Comparison of ENCODE assay signal across 18 cellular contexts in the genomic region with DNA sequence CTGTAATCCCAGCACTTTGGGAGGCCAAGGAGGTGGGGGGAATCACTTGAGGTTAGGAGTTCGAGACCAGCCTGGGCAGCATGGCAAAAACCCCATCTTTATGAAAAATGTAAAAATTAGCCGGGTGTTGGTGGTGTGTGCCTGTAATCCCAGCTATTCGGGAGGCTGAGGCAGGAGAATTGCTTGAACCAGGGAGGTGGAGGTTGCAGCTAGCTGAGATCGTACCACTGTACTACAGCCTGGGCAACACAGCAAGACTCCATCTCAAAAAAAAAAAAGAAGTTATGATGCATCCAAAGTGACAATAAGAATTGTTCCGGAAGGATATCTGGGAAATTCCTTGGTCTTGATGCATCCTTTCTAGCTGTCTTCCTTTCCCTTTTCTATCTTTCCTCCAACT. TPM values are rescaled to one million over a fixed set of nuclear protein-coding genes. Genes with fewer than 3 reads are reported as not detected.
A peak's percentile ranks its signal among the peaks of the same experiment; 100 is the strongest.
DNase-seq lines count a peak whose midpoint lies in the region; ATAC-seq, FAIRE-seq and TF ChIP-seq lines count a peak whose summit lies in the region.
"Had no signal": no experiment of that assay in that cellular context is flagged by ENCODE, and none has a peak within 500 bp of the region (broad histone marks: within the 10 kb centered on the region; RNA-seq: fewer than 3 reads in every experiment).

No MANE protein-coding gene starts in this region.

- no peak for TF ChIP-seq EP300 in K562 (IDR thresholded peaks at IDR 0.05; ENCODE audit: low read length)

- in situ Hi-C loops in K562 (cut with MboI): no loop called here

- H4K20me1 ChIP-seq in Loucy (ENCODE audit: insufficient read depth, low read length, poor library complexity, severe bottlenecking) (peaks cover 59% of the 10 kb centered on the region), K562 (replicated peaks; ENCODE audit: control insufficient read depth, insufficient read depth, low read length) (no peaks in the 10 kb centered on the region; the same call in none of the 2 replicates)

- H3K27me3 ChIP-seq in Loucy (ENCODE audit: insufficient read depth, low read length, poor library complexity, severe bottlenecking): no peaks in the 10 kb centered on the region
- no peaks in the 10 kb centered on the region for H3K27me3 ChIP-seq in K562 (ENCODE audit: control insufficient read depth in 2 of 2, insufficient read depth in 2 of 2, low read length in 2 of 2)
- H3K27me3 ChIP-seq in neutrophil: no peaks in the 10 kb centered on the region
- no peaks in the 10 kb centered on the region for H3K27me3 ChIP-seq in left lung
- H3K27me3 ChIP-seq: BLaER1 treated with 17β-estradiol and CSF1 and Interleukin-3, amounts not matched to agents 10 nM and 100 nM had no signal

- no peaks in the 10 kb centered on the region for H3K27me3 Mint-ChIP-seq in CD14-positive monocyte (ENCODE audit: low read depth in 3 of 3)
- H3K27me3 Mint-ChIP-seq: B cell; CD4-positive, alpha-beta T cell had no signal

- no peak for TF ChIP-seq RAD21 in K562 (CRISPR knock-in tag; conservative IDR thresholded peaks at IDR 0.05 in 1 of 2, IDR thresholded peaks at IDR 0.05 in 1 of 2)

- peaks cover 54% of the 10 kb centered on the region for H3K4me1 ChIP-seq in Loucy (ENCODE audit: insufficient read depth, low read length, poor library complexity, severe bottlenecking)
- peaks cover 0 to 9% of the 10 kb centered on the region in 2 experiments; a peak in 3 of 5 replicates for H3K4me1 ChIP-seq in K562 (replicated peaks in 1 of 2; ENCODE audit: control insufficient read depth in 2 of 2, insufficient read depth in 2 of 2, low read length in 2 of 2)
- H3K4me1 ChIP-seq in neutrophil (ENCODE audit: control insufficient read depth in 1 of 2, insufficient read depth in 1 of 2, low read depth in 1 of 2, low read length in 1 of 2): peaks cover 39 to 47% of the 10 kb centered on the region in 2 experiments
- peaks cover 0 to 55% of the 10 kb centered on the region in 2 donors for H3K4me1 ChIP-seq in left lung

- peaks cover 6 to 31% of the 10 kb centered on the region in 2 donors for H3K36me3 Mint-ChIP-seq in CD14-positive monocyte

- no peak overlapping the region for H3K4me3 Mint-ChIP-seq in CD14-positive monocyte
- H3K4me3 Mint-ChIP-seq: B cell; CD4-positive, alpha-beta T cell; GM23338; HFFc6 had no signal

- H2AFZ ChIP-seq in Loucy (ENCODE audit: low read length) (no peak overlapping the region), K562 (ENCODE audit: low read depth, low read length) (no peak overlapping the region)
- H2AFZ ChIP-seq: GM23338 had no signal

- DNase-seq in CD14-positive monocyte (ENCODE audit: low spot score) (no peak), K562 (ENCODE audit: extremely low read depth in 1 of 4, low spot score in 3 of 4) (no peak), NCI-H1105 treated with DMSO at 0.1 percent for 48 hours (lab: John Stamatoyannopoulos, UW) (no peak), NCI-H748 treated with DMSO at 0.1 percent for 48 hours (lab: John Stamatoyannopoulos, UW) (no peak), left lung (no peak)
- DNase-seq: Caco-2; CD4-positive, alpha-beta T cell; HCEC 1CT; HFFc6 had no signal

- H3K4me1 Mint-ChIP-seq in CD14-positive monocyte: peaks cover 58% of the 10 kb centered on the region

- no peak for ATAC-seq in K562
- ATAC-seq in left lung: no peak
- ATAC-seq: GM23338 had no signal

- H3K9ac ChIP-seq in Loucy (ENCODE audit: low read depth, low read length, poor library complexity, severe bottlenecking) (no peak overlapping the region), K562 (ENCODE audit: insufficient read depth in 1 of 2, low read depth in 2 of 2, low read length in 2 of 2) (no peak overlapping the region)
- H3K9ac ChIP-seq: BLaER1 treated with 17β-estradiol and CSF1 and Interleukin-3, amounts not matched to agents 10 nM and 100 nM had no signal

- no peaks in the 10 kb centered on the region for H3K9me1 ChIP-seq in K562 (ENCODE audit: control insufficient read depth, insufficient read depth, low read length)

- H3K27ac ChIP-seq in K562 (ENCODE audit: extremely low read depth, low read depth, low read length) (no peak overlapping the region), neutrophil (peak overlapping the region; percentile 2), left lung (no peak overlapping the region)
- H3K27ac ChIP-seq: BLaER1 treated with 17β-estradiol and CSF1 and Interleukin-3, amounts not matched to agents 10 nM and 100 nM had no signal

- WGBS in K562 (ENCODE audit: insufficient coverage, low coverage, missing lambda C conversion rate): 91% methylated on average over 5 of the region's 5 CpGs

- H3K79me2 ChIP-seq in Loucy (ENCODE audit: insufficient read depth, low read length) (peaks cover 98% of the 10 kb centered on the region), K562 (ENCODE audit: control insufficient read depth, insufficient read depth, low read length) (peaks cover 92% of the 10 kb centered on the region)

- POLR2A ChIA-PET in K562 (lab: Yijun Ruan, JAX): interaction anchor here (0.6 kb wide), 2 partner anchors 168 to 398 kb away, joined by 3 read pairs; no protein-coding TSS in a partner anchor

- no peaks in the 10 kb centered on the region for H3K9me2 ChIP-seq in Loucy (replicated peaks; ENCODE audit: low read depth, low read length)

- H3K4me2 ChIP-seq in Loucy (ENCODE audit: low read depth, low read length, poor library complexity, severe bottlenecking): peak overlapping the region; percentile 49
- H3K4me2 ChIP-seq in K562 (ENCODE audit: insufficient read depth, low read length): no peak overlapping the region
- H3K4me2 ChIP-seq: BLaER1 treated with 17β-estradiol and CSF1 and Interleukin-3, amounts not matched to agents 10 nM and 100 nM had no signal

- H3F3A ChIP-seq in Loucy (ENCODE audit: low read depth): no peaks in the 10 kb centered on the region

- no TSS peak for BruUV-seq in K562 (replicated peaks; lab: Mats Ljungman, UMichigan)

- H3K27ac Mint-ChIP-seq in CD14-positive monocyte: peak overlapping the region in 4 of 7 donors; percentile 1 to 68 (median 51)
- H3K27ac Mint-ChIP-seq: B cell; CD4-positive, alpha-beta T cell; GM23338; HFFc6 had no signal

- CTCF ChIA-PET in K562 (lab: Yijun Ruan, JAX; ENCODE audit: low intra/inter-chr PET ratio): no interaction called here

- intact Hi-C loops in CD14-positive monocyte (cut with micrococcal nuclease): loop anchor here (5.0 to 10.0 kb wide), 2 partner anchors 59 to 272 kb away; no protein-coding TSS in a partner anchor
- intact Hi-C loops in K562 (cut with micrococcal nuclease): no loop called here
- intact Hi-C loops in left lung (cut with DNase I): no loop called here

- TF ChIP-seq CTCF in CD14-positive monocyte (IDR thresholded peaks at IDR 0.05) (no peak), Loucy (conservative IDR thresholded peaks at IDR 0.05; ENCODE audit: low read length) (no peak), K562 (IDR thresholded peaks at IDR 0.05 in 2 of 3, conservative IDR thresholded peaks at IDR 0.05 in 1 of 3; ENCODE audit: insufficient read depth in 2 of 3, low read depth in 1 of 3, low read length in 3 of 3) (no peak), neutrophil (IDR thresholded peaks at IDR 0.05) (no peak), left lung (IDR thresholded peaks at IDR 0.05) (no peak)

- no peak for FAIRE-seq in K562 (lab: Jason Lieb, UNC)
- FAIRE-seq: D721Med, G401.6, GM12892, H54 had no signal

- H3K36me3 ChIP-seq in Loucy (ENCODE audit: insufficient read depth, low read length) (peaks cover under 1% of the 10 kb centered on the region; the same call in 1 of the 2 replicates), K562 (ENCODE audit: control insufficient read depth, insufficient read depth, low read length) (peaks cover 68% of the 10 kb centered on the region), neutrophil (no peaks in the 10 kb centered on the region), left lung (no peaks in the 10 kb centered on the region)

- H3K4me3 ChIP-seq in Loucy (ENCODE audit: low read length, poor library complexity, severe bottlenecking) (no peak overlapping the region), K562 (no peak overlapping the region), neutrophil (ENCODE audit: low read depth in 1 of 2, low read length in 1 of 2) (no peak overlapping the region), left lung (no peak overlapping the region)
- H3K4me3 ChIP-seq: BLaER1 treated with 17β-estradiol and CSF1 and Interleukin-3, amounts not matched to agents 10 nM and 100 nM; GM23338 had no signal

- no peaks in the 10 kb centered on the region for H3K9me3 Mint-ChIP-seq in CD14-positive monocyte
- H3K9me3 Mint-ChIP-seq: CD4-positive, alpha-beta T cell; GM23338; HFFc6 had no signal

- no peaks in the 10 kb centered on the region for H3K9me3 ChIP-seq in Loucy (ENCODE audit: insufficient read depth, low read depth, low read length)
- no peaks in the 10 kb centered on the region for H3K9me3 ChIP-seq in K562 (replicated peaks; ENCODE audit: control insufficient read depth, insufficient read depth, low read depth, low read length)
- no peaks in the 10 kb centered on the region for H3K9me3 ChIP-seq in neutrophil
- no peaks in the 10 kb centered on the region for H3K9me3 ChIP-seq in left lung
- H3K9me3 ChIP-seq: BLaER1 treated with 17β-estradiol and CSF1 and Interleukin-3, amounts not matched to agents 10 nM and 100 nM; Caco-2 had no signal

- no peak for TF ChIP-seq POLR2A in K562 (conservative IDR thresholded peaks at IDR 0.05)

TF ChIP-seq in K562, 482 proteins besides CTCF, POLR2A, EP300 and RAD21 (continues in another document):
- TF ChIP-seq HMG20B (CRISPR knock-in tag; IDR thresholded peaks at IDR 0.05): no peak

RNA-seq across cellular contexts. Expression of gene NOCT, which starts 7.3 kb away (rescaled TPM):
- polyA plus RNA-seq in CD14-positive monocyte: under 1 TPM; 0.54 to 0.89 TPM
- total RNA-seq in K562 (2011; cell fraction: chromatin; rRNA removed; ENCODE audit: low replicate concordance): 19.8 and 26.9 TPM in 2 replicates
- total RNA-seq in K562 (2011; cell fraction: nucleolus; rRNA removed): 23.4 and 23.7 TPM in 2 replicates
- total RNA-seq in K562 (2011; cell fraction: nucleoplasm; rRNA removed): 13.3 and 19.2 TPM in 2 replicates
- 12.9 and 20.5 TPM in 2 replicates for total RNA-seq in K562 (2014; rRNA removed)
- 16.8 and 18.5 TPM in 2 replicates for total RNA-seq in K562 (2014; rRNA removed; fragmentation: Illumina TruSeq; extraction: Trizol)
- total RNA-seq in K562 (2015; rRNA removed; fragmentation: Illumina TruSeq; extraction: Trizol): 12.0 and 13.2 TPM in 2 replicates
- 20.2 and 24.1 TPM in 2 replicates for total RNA-seq in K562 (2021)
- polyA plus RNA-seq in K562 (2011; rRNA removed): 3.8 and 6.8 TPM in 2 replicates
- polyA plus RNA-seq in K562 (2011; cell fraction: cytosol; rRNA removed): 4.2 and 6.7 TPM in 2 replicates
- 5.9 and 7.8 TPM in 2 replicates for polyA plus RNA-seq in K562 (2011; cell fraction: nucleus; rRNA removed)
- polyA plus RNA-seq in K562 (2012): 7.7 and 8.4 TPM in 2 replicates
- 9.8 and 11.1 TPM in 2 replicates for polyA plus RNA-seq in K562 (2014; fragmentation: Illumina TruSeq; extraction: Trizol)
- polyA plus RNA-seq in K562 (2014; fragmentation: Nextera tagmentation; extraction: Ambion mirVana): 1 to 10 TPM; 1.3 to 2.8 TPM
- polyA plus RNA-seq in K562 (2014; rRNA removed): 4.0 and 5.1 TPM in 2 replicates
- 14.4 and 18.4 TPM in 2 replicates for polyA minus RNA-seq in K562 (2011; rRNA and poly(A)+ RNA removed)
- polyA minus RNA-seq in K562 (2011; cell fraction: cytosol; rRNA and poly(A)+ RNA removed): 18.7 and 20.3 TPM in 2 replicates
- 6.2 and 7.7 TPM in 2 replicates for polyA minus RNA-seq in K562 (2011; cell fraction: nucleus; rRNA and poly(A)+ RNA removed)
- total RNA-seq in left lung: 10 to 100 TPM; 10.7 to 11.9 TPM

Comparison
In these comparisons a context has a peak if more than half of its experiments do, and no peak if none do; other contexts are left out.
1. intact Hi-C loops: an anchor here in CD14-positive monocyte (5.0 to 10.0 kb wide); none called in K562 and left lung.